ENCODE assay signal across 8 cellular contexts in the genomic region with DNA sequence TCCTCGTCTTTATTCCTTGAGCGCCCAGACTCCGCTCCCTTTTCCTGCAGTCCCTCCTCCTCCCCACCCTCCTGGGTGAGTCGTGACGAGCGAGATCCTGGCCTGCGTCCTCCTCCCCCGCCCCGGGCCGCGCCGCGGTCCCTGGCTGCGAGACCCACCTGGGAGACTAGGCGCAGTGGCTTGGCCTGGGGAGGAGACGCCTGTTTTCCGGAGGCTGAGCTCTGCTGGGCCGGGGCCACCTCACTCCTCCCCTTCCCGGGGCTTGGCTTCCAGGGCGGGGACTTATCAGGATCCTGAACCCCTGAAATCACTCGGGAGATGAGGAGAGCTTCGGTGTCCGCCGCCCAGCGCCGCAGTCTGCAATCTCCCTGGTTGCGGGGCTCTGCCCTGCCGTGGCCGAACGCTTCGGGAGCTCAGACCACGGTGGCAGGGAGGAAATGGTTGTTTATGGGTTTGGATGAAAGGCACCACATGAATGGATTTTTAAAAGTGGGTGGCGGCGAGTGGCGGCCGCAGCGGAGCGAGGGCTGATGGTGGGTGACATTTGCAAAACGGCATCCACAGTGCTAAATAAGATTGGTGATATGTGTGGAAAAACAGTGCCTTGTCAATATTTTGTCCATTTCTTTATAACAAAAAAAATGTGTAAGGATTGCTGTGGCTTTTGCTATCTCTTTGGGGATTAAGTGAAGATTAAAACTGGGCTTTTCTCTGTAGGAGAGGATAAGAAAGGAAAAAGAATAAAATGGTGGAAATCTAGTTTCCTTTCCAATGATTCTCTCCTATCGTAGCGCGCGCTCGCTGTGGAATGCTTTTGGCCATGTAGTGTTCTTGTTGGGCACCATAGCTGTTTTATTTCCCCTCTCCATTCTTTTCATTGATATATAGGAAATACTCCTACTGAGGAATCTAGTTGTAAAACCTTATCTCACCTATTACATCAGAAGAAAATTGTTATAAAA. TPM values are rescaled to one million over a fixed set of nuclear protein-coding genes. Genes with fewer than 3 reads are reported as not detected.
DNase-seq lines count a peak whose midpoint lies in the region; ATAC-seq, FAIRE-seq and TF ChIP-seq lines count a peak whose summit lies in the region.

No MANE protein-coding gene starts in this region.

- peaks cover 15% of the 10 kb centered on the region for H3K79me2 ChIP-seq in keratinocyte (ENCODE audit: control insufficient read depth, insufficient read depth, low read length)

- peak overlapping the region; percentile 76 for H3K27ac ChIP-seq in IMR-90 (ENCODE audit: insufficient read depth, low read length)
- H3K27ac ChIP-seq in VCaP = peak overlapping the region; percentile 77
- H3K27ac ChIP-seq in keratinocyte (ENCODE audit: control insufficient read depth, insufficient read depth, low read length) = peak overlapping the region; percentile 45
- H3K27ac ChIP-seq in spleen = peak overlapping the region; percentile 23 to 92 (median 87)

- peaks cover 11 to 32% of the 10 kb centered on the region in 2 experiments for H3K79me1 ChIP-seq in IMR-90 (ENCODE audit: low read depth in 1 of 2, low read length in 2 of 2)

- H3K23ac ChIP-seq in IMR-90 (ENCODE audit: low read depth, low read length) = peak overlapping the region; percentile 70

- H2AK9ac ChIP-seq in IMR-90 (replicated peaks; ENCODE audit: low read depth, low read length, poor library complexity) = peak overlapping the region; percentile 97

- TF ChIP-seq CTCF in BJ (IDR thresholded peaks at IDR 0.05; ENCODE audit: insufficient read depth, low read depth, low read length) (no peak), IMR-90 (conservative IDR thresholded peaks at IDR 0.05; ENCODE audit: low read depth, low read length) (no peak), VCaP (conservative IDR thresholded peaks at IDR 0.05) (no peak), keratinocyte (optimal IDR thresholded peaks at IDR 0.05 in 1 of 3, IDR thresholded peaks at IDR 0.05 in 1 of 3, conservative IDR thresholded peaks at IDR 0.05 in 1 of 3; ENCODE audit: extremely low read depth in 1 of 3, insufficient read depth in 2 of 3, low read length in 3 of 3) (no peak), spleen (IDR thresholded peaks at IDR 0.05 in 8 of 11, conservative IDR thresholded peaks at IDR 0.05 in 3 of 11) (no peak)

- H2BK120ac ChIP-seq in IMR-90 (ENCODE audit: low read depth, low read length) = peak overlapping the region; percentile 27; the same call in 1 of the 2 replicates

- H2BK5ac ChIP-seq in IMR-90 (ENCODE audit: low read depth, low read length, poor library complexity, severe bottlenecking) = peak overlapping the region; percentile 62

- 1% methylated on average over 14 of the region's 44 CpGs; no CpG with 5 or more reads in 1 of the 2 experiments for WGBS in IMR-90 (ENCODE audit: extremely low coverage in 2 of 2, insufficient read length in 1 of 2), 2 experiments
- WGBS in spleen, 5 donors = 7 to 12% (median 8%) methylated on average over 34 to 44 of the region's 44 CpGs

- H3K14ac ChIP-seq in IMR-90 (replicated peaks; ENCODE audit: low read depth, low read length) = peak overlapping the region; percentile 73; the same call in 1 of the 2 replicates

- H2BK15ac ChIP-seq in IMR-90 (ENCODE audit: low read depth, low read length) = 0 out of 3 replicates have a peak overlapping the region, but pooled peaks have one; percentile 9

- peak overlapping the region; percentile 82 for H3K4me2 ChIP-seq in IMR-90 (ENCODE audit: low read depth, low read length)
- H3K4me2 ChIP-seq in keratinocyte (ENCODE audit: control insufficient read depth, extremely low read depth, insufficient read depth, low read depth, low read length) = peak overlapping the region; percentile 72

- no TSS peak for BruUV-seq in IMR-90 (replicated peaks; lab: Mats Ljungman, UMichigan)

- in situ Hi-C loops in IMR-90 (cut with MboI; ENCODE audit: low sequenced_read_pairs) = no loop called here

- peak overlapping the region; percentile 32; the same call in 1 of the 2 replicates for H3K18ac ChIP-seq in IMR-90 (ENCODE audit: low read depth, low read length)

- H3K4me3 ChIP-seq in BJ (ENCODE audit: low read depth, low read length) = peak overlapping the region; percentile 86
- H3K4me3 ChIP-seq in IMR-90 (ENCODE audit: insufficient read depth, low read depth, low read length) = peak overlapping the region; percentile 97
- H3K4me3 ChIP-seq in keratinocyte (ENCODE audit: control insufficient read depth in 2 of 3, extremely low read depth in 1 of 3, insufficient read depth in 2 of 3, low read depth in 1 of 3, low read length in 3 of 3) = peak overlapping the region; percentile 69 to 89 (median 83)
- peak overlapping the region; percentile 40 to 83 (median 78) for H3K4me3 ChIP-seq in spleen

- no peaks in the 10 kb centered on the region for H3K27me3 ChIP-seq in BJ (ENCODE audit: control insufficient read depth, insufficient read depth, low read length)
- no peaks in the 10 kb centered on the region for H3K27me3 ChIP-seq in IMR-90 (ENCODE audit: control insufficient read depth, insufficient read depth, low read length)
- H3K27me3 ChIP-seq in keratinocyte (ENCODE audit: control insufficient read depth, extremely low read depth, insufficient read depth, low read length) = no peaks in the 10 kb centered on the region
- peaks cover 0 to 63% (median 4%) of the 10 kb centered on the region in 7 donors for H3K27me3 ChIP-seq in spleen (replicated peaks in 1 of 7)

- intact Hi-C loops in IMR-90 (cut with micrococcal nuclease) = loop anchor here (1.0 to 10.0 kb wide), 3 partner anchors 34 to 302 kb away; a partner anchor contains a TSS
- intact Hi-C loops in spleen (cut with DNase I; ENCODE audit: low total_unique reads) = no loop called here

- H3K9me1 ChIP-seq in IMR-90 (ENCODE audit: insufficient read depth, low read length) (no peaks in the 10 kb centered on the region), keratinocyte (ENCODE audit: control insufficient read depth, extremely low read depth, insufficient read depth, low read length) (no peaks in the 10 kb centered on the region)

- POLR2A ChIA-PET in BJ (lab: Charles Lee) (no interaction called here), IMR-90 (lab: Charles Lee; ENCODE audit: unreplicated experiment) (no interaction called here)

- dilution Hi-C loops in IMR-90 (cut with HindIII; ENCODE audit: low sequenced_read_pairs, unreplicated experiment) (no loop called here), keratinocyte (cut with MboI; ENCODE audit: extremely low pct_ligation_motif_present, low sequenced_read_pairs) (no loop called here)

- peak overlapping the region; percentile 64; the same call in 1 of the 2 replicates for H3K56ac ChIP-seq in IMR-90 (ENCODE audit: extremely low read depth, insufficient read depth, low read length)

- H2BK20ac ChIP-seq in IMR-90 (ENCODE audit: low read depth, low read length) = no peak overlapping the region

- H2AFZ ChIP-seq in IMR-90 (replicated peaks; ENCODE audit: low read length, poor library complexity) (peak overlapping the region; percentile 97), keratinocyte (ENCODE audit: control insufficient read depth, low read length) (peak overlapping the region; percentile 91)

- CTCF ChIA-PET in BJ (lab: Yijun Ruan, JAX) = interaction anchor here (1.0 to 1.3 kb wide), 2 partner anchors 24 to 121 kb away, joined by 4 read pairs; a partner anchor contains a TSS
- CTCF ChIA-PET in IMR-90 (lab: Yijun Ruan, JAX) = interaction anchor here (0.6 to 1.6 kb wide), 2 partner anchors 13 to 122 kb away, joined by 3 to 8 read pairs; a partner anchor contains a TSS

- DNase-seq in BJ (ENCODE audit: low read depth) (no peak), IMR-90 (peak; percentile 57), keratinocyte (ENCODE audit: low read depth, low spot score) (no peak), spleen (peak; percentile 85), GM12891 (ENCODE audit: insufficient read length, low spot score) (no peak), middle frontal gyrus (ENCODE audit: extremely low spot score, low spot score) (no peak)
- DNase-seq in central memory CD4-positive, alpha-beta T cell = peak; percentile 61

- H3K4me1 ChIP-seq in IMR-90 (ENCODE audit: control insufficient read depth, insufficient read depth, low read length) (peaks cover 4% of the 10 kb centered on the region), keratinocyte (ENCODE audit: control insufficient read depth, extremely low read depth, insufficient read depth, low read length) (peaks cover 13% of the 10 kb centered on the region), spleen (peaks cover 11 to 39% (median 30%) of the 10 kb centered on the region in 6 donors)

- H3K9me3 ChIP-seq in IMR-90 (ENCODE audit: control insufficient read depth, insufficient read depth, low read length) = no peaks in the 10 kb centered on the region
- no peaks in the 10 kb centered on the region for H3K9me3 ChIP-seq in keratinocyte (ENCODE audit: control insufficient read depth, low read depth, low read length)
- no peaks in the 10 kb centered on the region for H3K9me3 ChIP-seq in spleen

- peak overlapping the region; percentile 25; the same call in 1 of the 2 replicates for H4K5ac ChIP-seq in IMR-90 (ENCODE audit: low read depth, low read length)

- no peaks in the 10 kb centered on the region for H3K36me3 ChIP-seq in BJ (ENCODE audit: control insufficient read depth, insufficient read depth, low read length)
- H3K36me3 ChIP-seq in IMR-90 (ENCODE audit: control insufficient read depth, insufficient read depth, low read length) = no peaks in the 10 kb centered on the region
- no peaks in the 10 kb centered on the region for H3K36me3 ChIP-seq in keratinocyte (ENCODE audit: control insufficient read depth in 2 of 2, extremely low read depth in 1 of 2, insufficient read depth in 2 of 2, low read length in 2 of 2)
- H3K36me3 ChIP-seq in spleen = no peaks in the 10 kb centered on the region

- H4K8ac ChIP-seq in IMR-90 (ENCODE audit: low read depth in 2 of 2, low read length in 2 of 2) = peak overlapping the region in 1 of 2 experiments; percentile 75; a peak in 2 of 4 replicates

- no peak for TF ChIP-seq RAD21 in IMR-90 (IDR thresholded peaks at IDR 0.05; ENCODE audit: low read length)

- peak; percentile 54 for ATAC-seq in IMR-90 (ENCODE audit: low read depth)

- peak overlapping the region; percentile 17; the same call in 1 of the 2 replicates for H2AK5ac ChIP-seq in IMR-90 (ENCODE audit: low read depth, low read length)

- H3K4ac ChIP-seq in IMR-90 (ENCODE audit: low read depth, low read length) = peak overlapping the region; percentile 66

- peak overlapping the region; percentile 87 for H3K9ac ChIP-seq in IMR-90 (ENCODE audit: low read depth, low read length)
- H3K9ac ChIP-seq in keratinocyte (ENCODE audit: control insufficient read depth, extremely low read depth, insufficient read depth, low read length) = peak overlapping the region; percentile 80

- peaks cover 8% of the 10 kb centered on the region for H4K20me1 ChIP-seq in IMR-90 (ENCODE audit: insufficient read depth, low read length)
- no peaks in the 10 kb centered on the region for H4K20me1 ChIP-seq in keratinocyte (ENCODE audit: control insufficient read depth, extremely low read depth, insufficient read depth, low read length)

- TF ChIP-seq POLR2A in IMR-90 (IDR thresholded peaks at IDR 0.05; ENCODE audit: low read depth, low read length) (peak; percentile 43; the same call in 1 of the 2 replicates), spleen (IDR thresholded peaks at IDR 0.05) (peak in 1 of 3 donors; percentile 59), GM12891 (IDR thresholded peaks at IDR 0.05; ENCODE audit: low read depth, low read length) (no peak)

- H4K91ac ChIP-seq in IMR-90 (ENCODE audit: insufficient read depth, low read depth, low read length) = peak overlapping the region; percentile 27; the same call in 1 of the 2 replicates

- FAIRE-seq in keratinocyte (lab: Jason Lieb, UNC) (peak; percentile 32), GM12891 (lab: Jason Lieb, UNC) (no peak)

RNA-seq across cellular contexts. Expression of a gene that starts 1.2 kb away (rescaled TPM):
- polyA plus RNA-seq in BJ (2011; rRNA removed) = 16.2 and 18.1 TPM in 2 replicates
- 20.0 and 20.8 TPM in 2 replicates for polyA minus RNA-seq in BJ (2011; rRNA and poly(A)+ RNA removed)
- 15.8 and 18.9 TPM in 2 replicates for total RNA-seq in IMR-90 (2012; rRNA removed)
- polyA plus RNA-seq in IMR-90 (2012; rRNA removed) = 21.7 and 22.6 TPM in 2 replicates
- 17.5 and 24.5 TPM in 2 replicates for polyA plus RNA-seq in IMR-90 (2012; cell fraction: cytosol; rRNA removed)
- 26.3 and 44.5 TPM in 2 replicates for polyA plus RNA-seq in IMR-90 (2012; cell fraction: nucleus; rRNA removed; ENCODE audit: low replicate concordance)
- 7.8 to 22.2 TPM (median 17.1 TPM) in 3 replicates for polyA plus RNA-seq in keratinocyte
- 19.1 TPM for polyA plus RNA-seq in keratinocyte (2011; ENCODE audit: low read depth)
- polyA plus RNA-seq in keratinocyte (2011; cell fraction: cytosol; rRNA removed) = 26.8 and 30.2 TPM in 2 replicates
- polyA plus RNA-seq in keratinocyte (2011; cell fraction: nucleus; rRNA removed) = 37.0 and 43.4 TPM in 2 replicates
- polyA plus RNA-seq in keratinocyte (2012; ENCODE audit: low replicate concordance) = 22.7 and 30.0 TPM in 2 replicates
- polyA minus RNA-seq in keratinocyte = 18.2 to 43.8 TPM (median 24.5 TPM) in 3 replicates
- polyA minus RNA-seq in keratinocyte (2011; cell fraction: cytosol; rRNA and poly(A)+ RNA removed) = 21.1 TPM
- 16.2 and 26.9 TPM in 2 replicates for polyA minus RNA-seq in keratinocyte (2011; cell fraction: nucleus; rRNA and poly(A)+ RNA removed)
- 10 to 100 TPM; 26.0 to 75.7 (median 38.5) TPM for total RNA-seq in spleen
- 1 to 10 TPM; 4.3 to 7.6 (median 6.0) TPM for polyA plus RNA-seq in spleen
- polyA plus RNA-seq in GM12891 (2012; ENCODE audit: low read depth, missing spikeins) = 0.59 TPM

Comparison
In these comparisons a context has a peak if more than half of its experiments do, and no peak if none do; other contexts are left out.
1. DNase-seq: peak in IMR-90 (single experiment), central memory CD4-positive, alpha-beta T cell (single experiment) and spleen (single experiment); none in BJ (single experiment), keratinocyte (single experiment), GM12891 (single experiment) and middle frontal gyrus (single experiment).
2. Peak in every context shown above with its lines, with median percentiles within 50 percentile points of each other: H3K4me3 ChIP-seq and H3K27ac ChIP-seq.